In genomic region chr12:101830391-101831325, GRCh38 we compare ENCODE assay signal across 8 cellular contexts. TPM values are rescaled to one million over a fixed set of nuclear protein-coding genes. Genes with fewer than 3 reads are reported as not detected.
A peak's percentile ranks its signal among the peaks of the same experiment; 100 is the strongest.
DNase-seq lines count a peak whose midpoint lies in the region; ATAC-seq and TF ChIP-seq lines count a peak whose summit lies in the region.

Gene GNPTAB, minus strand, starts transcription at chr12:101830959. Its CDS starts 284 bp downstream, at chr12:101830675.

- peak; percentile 94 to 98 (median 96) for DNase-seq in CD8-positive, alpha-beta T cell
- DNase-seq in NCI-H748 treated with DMSO at 0.1 percent for 48 hours (lab: John Stamatoyannopoulos, UW) (peak; percentile 83), lower lobe of right lung (peak; percentile 96)
- DNase-seq in activated CD4-positive, alpha-beta memory T cell treated with anti-CD3 and anti-CD28 coated beads for 36 hours: peak; percentile 97
- DNase-seq in stimulated activated CD4-positive, alpha-beta T cell treated with anti-CD3 and anti-CD28 coated beads, TNF-alpha, amount 100 ng/mL, for 1 hour (ENCODE audit: low read depth in 3 of 3, low spot score in 1 of 3): peak; percentile 88 to 95 (median 94)

- intact Hi-C loops in CD8-positive, alpha-beta T cell (cut with DNase I, micrococcal nuclease): loop anchor here (1.0 to 5.0 kb wide), 11 partner anchors 9 to 1564 kb away; partner anchors contain the start of genes CHPT1 (in 2 of the 2), DRAM1 (in 2 of the 2), DEPDC4 (in 1 of the 2) and SCYL2 (in 1 of the 2)
- intact Hi-C loops in activated CD4-positive, alpha-beta memory T cell treated with anti-CD3 and anti-CD28 coated beads for 36 hours (cut with micrococcal nuclease): loop anchor here (1.0 to 10.0 kb wide), 8 partner anchors 37 to 424 kb away; partner anchors contain the start of genes ARL1, CHPT1 and DRAM1
- intact Hi-C loops in lower lobe of right lung (cut with DNase I): loop anchor here (10.0 kb wide), 1 partner anchor 416 kb away; no protein-coding TSS in a partner anchor

- no peaks in the 10 kb centered on the region for H3K36me3 ChIP-seq in CD8-positive, alpha-beta T cell (ENCODE audit: insufficient read depth, low read length)
- no peaks in the 10 kb centered on the region for H3K36me3 ChIP-seq in duodenal mucosa (ENCODE audit: control insufficient read depth in 1 of 2, insufficient read depth in 2 of 2, low read length in 2 of 2)
- H3K36me3 ChIP-seq in lower lobe of right lung: no peaks in the 10 kb centered on the region

- peaks cover 29% of the 10 kb centered on the region for H3K4me1 ChIP-seq in CD8-positive, alpha-beta T cell (ENCODE audit: insufficient read depth, low read length)
- H3K4me1 ChIP-seq in duodenal mucosa (ENCODE audit: control insufficient read depth in 1 of 2, insufficient read depth in 2 of 2, low read length in 2 of 2) (peaks cover 5 to 10% of the 10 kb centered on the region in 2 donors), lower lobe of right lung (peaks cover 44% of the 10 kb centered on the region)

- H3K4me1 Mint-ChIP-seq in CD8-positive, alpha-beta T cell (ENCODE audit: low read depth): peaks cover 39% of the 10 kb centered on the region
- H3K4me1 Mint-ChIP-seq in activated CD4-positive, alpha-beta memory T cell treated with anti-CD3 and anti-CD28 coated beads for 36 hours (ENCODE audit: low read depth): peaks cover 36% of the 10 kb centered on the region

- H3K27me3 Mint-ChIP-seq in CD8-positive, alpha-beta T cell (ENCODE audit: low read depth): no peaks in the 10 kb centered on the region
- no peaks in the 10 kb centered on the region for H3K27me3 Mint-ChIP-seq in activated CD4-positive, alpha-beta memory T cell treated with anti-CD3 and anti-CD28 coated beads for 36 hours

- ATAC-seq in CD8-positive, alpha-beta T cell: peak; percentile 93
- peak; percentile 88 for ATAC-seq in GM19438 (IDR thresholded peaks at IDR 0.05; ENCODE audit: low read depth, unreplicated experiment)
- peak; percentile 89 for ATAC-seq in HG03571 (IDR thresholded peaks at IDR 0.05; ENCODE audit: unreplicated experiment)
- peak; percentile 95 to 100 for ATAC-seq in lower lobe of right lung

- H3K9me3 ChIP-seq in CD8-positive, alpha-beta T cell (ENCODE audit: low read length): no peaks in the 10 kb centered on the region
- no peaks in the 10 kb centered on the region for H3K9me3 ChIP-seq in duodenal mucosa (ENCODE audit: control insufficient read depth in 1 of 2, low read length in 2 of 2)
- H3K9me3 ChIP-seq in lower lobe of right lung: no peaks in the 10 kb centered on the region

- CTCF ChIA-PET in CD8-positive, alpha-beta T cell (lab: Charles Lee): interaction anchor here (0.5 to 6.3 kb wide), 19 partner anchors 8 to 1131 kb away, joined by 3 to 74 read pairs (median 5); no protein-coding TSS in a partner anchor
- CTCF ChIA-PET in activated CD4-positive, alpha-beta memory T cell treated with anti-CD3 and anti-CD28 coated beads for 36 hours (lab: Charles Lee): interaction anchor here (0.6 to 12.5 kb wide), 31 partner anchors 10 to 598 kb away, joined by 3 to 155 read pairs (median 5); partner anchors contain the start of genes ARL1 and CHPT1

- peak within 1 kb of the TSS; percentile 95 for H3K27ac Mint-ChIP-seq in CD8-positive, alpha-beta T cell
- peak within 1 kb of the TSS; percentile 81 for H3K27ac Mint-ChIP-seq in activated CD4-positive, alpha-beta memory T cell treated with anti-CD3 and anti-CD28 coated beads for 36 hours

- POLR2A ChIA-PET in CD8-positive, alpha-beta T cell (lab: Charles Lee): interaction anchor here (0.6 to 3.4 kb wide), 13 partner anchors 8 to 483 kb away, joined by 3 to 13 read pairs (median 5); partner anchors contain the start of genes ARL1 and DRAM1
- POLR2A ChIA-PET in activated CD4-positive, alpha-beta memory T cell treated with anti-CD3 and anti-CD28 coated beads for 36 hours (lab: Charles Lee): interaction anchor here (0.7 to 2.2 kb wide), 7 partner anchors 9 to 423 kb away, joined by 3 to 8 read pairs (median 5); partner anchors contain the start of gene ARL1

- H3K27me3 ChIP-seq in CD8-positive, alpha-beta T cell (ENCODE audit: insufficient read depth, low read length): no peaks in the 10 kb centered on the region
- no peaks in the 10 kb centered on the region for H3K27me3 ChIP-seq in duodenal mucosa (ENCODE audit: control insufficient read depth in 1 of 2, insufficient read depth in 2 of 2, low read length in 2 of 2)
- no peaks in the 10 kb centered on the region for H3K27me3 ChIP-seq in lower lobe of right lung (ENCODE audit: low read depth)

- H3K36me3 Mint-ChIP-seq in CD8-positive, alpha-beta T cell: peaks cover 2% of the 10 kb centered on the region
- no peaks in the 10 kb centered on the region for H3K36me3 Mint-ChIP-seq in activated CD4-positive, alpha-beta memory T cell treated with anti-CD3 and anti-CD28 coated beads for 36 hours

- H3K4me3 Mint-ChIP-seq in CD8-positive, alpha-beta T cell: peak within 1 kb of the TSS; percentile 98
- peak within 1 kb of the TSS; percentile 96 for H3K4me3 Mint-ChIP-seq in activated CD4-positive, alpha-beta memory T cell treated with anti-CD3 and anti-CD28 coated beads for 36 hours

- peak within 1 kb of the TSS; percentile 78 to 88 for H3K9ac ChIP-seq in duodenal mucosa (ENCODE audit: low read depth in 1 of 2, low read length in 2 of 2)

- peak; percentile 53 for TF ChIP-seq CTCF in CD8-positive, alpha-beta T cell (IDR thresholded peaks at IDR 0.05)
- TF ChIP-seq CTCF in lower lobe of right lung (IDR thresholded peaks at IDR 0.05): peak; percentile 75

- peak within 1 kb of the TSS; percentile 88 for H3K4me3 ChIP-seq in CD8-positive, alpha-beta T cell (ENCODE audit: low read depth, low read length)
- H3K4me3 ChIP-seq in duodenal mucosa (ENCODE audit: low read depth in 1 of 2, low read length in 2 of 2): peak within 1 kb of the TSS; percentile 78 to 96
- H3K4me3 ChIP-seq in lower lobe of right lung: peak within 1 kb of the TSS; percentile 77

- no peaks in the 10 kb centered on the region for H3K9me3 Mint-ChIP-seq in CD8-positive, alpha-beta T cell
- H3K9me3 Mint-ChIP-seq in activated CD4-positive, alpha-beta memory T cell treated with anti-CD3 and anti-CD28 coated beads for 36 hours: no peaks in the 10 kb centered on the region

- peak within 1 kb of the TSS; percentile 75 for H3K27ac ChIP-seq in CD8-positive, alpha-beta T cell (ENCODE audit: low read depth, low read length)
- peak within 1 kb of the TSS; percentile 65 for H3K27ac ChIP-seq in duodenal mucosa (ENCODE audit: low read depth, low read length)
- peak within 1 kb of the TSS; percentile 86 for H3K27ac ChIP-seq in lower lobe of right lung

RNA-seq across cellular contexts. Expression of gene GNPTAB, which starts in this region (rescaled TPM):
- total RNA-seq in CD8-positive, alpha-beta T cell: 10 to 100 TPM; 40.4 to 46.9 TPM
- total RNA-seq in activated CD4-positive, alpha-beta memory T cell treated with anti-CD3 and anti-CD28 coated beads for 36 hours: 10 to 100 TPM; 19.6 to 20.2 TPM
- 59.2 TPM for total RNA-seq in lower lobe of right lung

Comparison
In these comparisons a context has a peak if more than half of its experiments do, and no peak if none do; other contexts are left out.
1. Peak in every context shown above with its lines: DNase-seq, ATAC-seq, H3K4me3 ChIP-seq and H3K27ac ChIP-seq.